In the genomic region with DNA sequence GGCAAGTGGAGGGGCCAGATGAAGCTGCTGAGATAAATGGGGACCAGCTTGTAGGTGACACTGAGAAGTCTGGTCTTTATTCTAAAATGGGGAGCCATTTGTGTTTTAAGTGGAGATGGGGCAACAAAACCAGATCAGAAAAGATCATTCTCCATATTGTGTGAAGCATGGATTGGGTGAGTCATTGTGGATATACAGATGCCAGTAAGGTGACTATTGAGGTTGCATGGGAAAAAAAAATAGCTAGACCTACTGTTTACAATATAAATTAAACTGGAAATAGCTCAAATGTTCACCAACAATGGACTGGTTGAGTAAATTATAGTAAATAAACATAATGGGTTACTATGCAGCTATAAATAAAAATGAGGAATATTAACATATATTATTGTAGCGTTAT, we compare ENCODE assay signal across 35 cellular contexts. TPM values are rescaled to one million over a fixed set of nuclear protein-coding genes. Genes with fewer than 3 reads are reported as not detected.
DNase-seq lines count a peak whose midpoint lies in the region; ATAC-seq, FAIRE-seq and TF ChIP-seq lines count a peak whose summit lies in the region.
"Had no signal": no experiment of that assay in that cellular context is flagged by ENCODE, and none has a peak within 500 bp of the region (broad histone marks: within the 10 kb centered on the region; RNA-seq: fewer than 3 reads in every experiment).

No MANE protein-coding gene starts in this region.

- no peaks in the 10 kb centered on the region for H4K20me1 ChIP-seq in SK-N-SH (ENCODE audit: insufficient read depth)
- H4K20me1 ChIP-seq in endothelial cell of umbilical vein (replicated peaks; ENCODE audit: control insufficient read depth, extremely low read depth, insufficient read depth, low read length), result no peaks in the 10 kb centered on the region

- TF ChIP-seq RAD21 in SK-N-SH (IDR thresholded peaks at IDR 0.05; ENCODE audit: low read length), result no peak

- no peak for DNase-seq in SK-N-SH
- DNase-seq in RPMI7951 (ENCODE audit: low read depth), result peak; percentile 38
- DNase-seq in endothelial cell of umbilical vein (ENCODE audit: low read depth, low spot score), result no peak
- DNase-seq in renal cortical epithelial cell (ENCODE audit: low read depth), result peak; percentile 26
- no peak for DNase-seq in foreskin melanocyte
- DNase-seq: 8988T; activated CD4-positive, alpha-beta memory T cell treated with anti-CD3 and anti-CD28 coated beads for 36 hours; activated CD4-positive, CD25-positive, alpha-beta regulatory T cell treated with anti-CD3 and anti-CD28 coated beads, Interleukin-2, amount 50 U/mL, for 72 hours; activated CD8-positive, alpha-beta memory T cell treated with anti-CD3 and anti-CD28 coated beads, Interleukin-2, amount 50 U/mL, for 4 hours; activated naive CD4-positive, alpha-beta T cell treated with anti-CD3 and anti-CD28 coated beads, Interleukin-2, amount 50 U/mL, for 16 hours; AML-193; amygdala; caudate nucleus; CD4-positive, alpha-beta memory T cell; GDM1; islet precursor cell; Kasumi-1; lower lobe of right lung; mucosa of descending colon; NCI-H1694 treated with DMSO at 0.1 percent for 48 hours; NCI-H2171 treated with DMSO at 0.1 percent for 48 hours; NCI-H524 treated with DMSO at 0.1 percent for 48 hours; nephron progenitor cell; NK-92 treated with Interleukin-12 subunit alpha and Interleukin-12 subunit beta, amount 100 ng/mL, for 24 hours; retina; SJCRH30; T-helper 1 cell; thyroid gland had no signal

- H3F3A ChIP-seq in SK-N-SH (replicated peaks; ENCODE audit: insufficient read depth), result peaks cover 16% of the 10 kb centered on the region

- no peaks in the 10 kb centered on the region for H3K79me2 ChIP-seq in SK-N-SH (ENCODE audit: insufficient read depth)
- H3K79me2 ChIP-seq in endothelial cell of umbilical vein (ENCODE audit: control insufficient read depth, insufficient read depth, low read length), result no peaks in the 10 kb centered on the region

- H3K4me3 ChIP-seq in SK-N-SH (ENCODE audit: low read depth in 2 of 2, low read length in 1 of 2), result no peak overlapping the region
- H3K4me3 ChIP-seq in endothelial cell of umbilical vein (replicated peaks in 1 of 3; ENCODE audit: insufficient read depth in 1 of 3, low read depth in 1 of 3, low read length in 3 of 3), result no peak overlapping the region
- H3K4me3 ChIP-seq: esophagus muscularis mucosa, lower lobe of right lung, mucosa of descending colon, PC-9, SJCRH30, skin epidermis, thyroid gland had no signal

- no peaks in the 10 kb centered on the region for H3K9me2 ChIP-seq in SK-N-SH

- no peaks in the 10 kb centered on the region for H3K27me3 ChIP-seq in SK-N-SH (ENCODE audit: insufficient read depth)
- no peaks in the 10 kb centered on the region for H3K27me3 ChIP-seq in endothelial cell of umbilical vein (ENCODE audit: control insufficient read depth in 2 of 2, insufficient read depth in 2 of 2, low read length in 2 of 2)
- H3K27me3 ChIP-seq: esophagus muscularis mucosa, SJCRH30, thyroid gland had no signal

- 96% methylated on average over 1 of the region's 1 CpG for WGBS in SK-N-SH (ENCODE audit: low lambda C conversion rate)

- H3K27ac ChIP-seq in SK-N-SH (ENCODE audit: low read depth in 2 of 2, low read length in 1 of 2) (peak overlapping the region in 1 of 2 experiments; percentile 39; a peak in 1 of 4 replicates), endothelial cell of umbilical vein (ENCODE audit: insufficient read depth, low read depth, low read length) (no peak overlapping the region)
- H3K27ac ChIP-seq: esophagus muscularis mucosa, lower lobe of right lung, PC-9, SJCRH30, skin epidermis, thyroid gland had no signal

- no peak for TF ChIP-seq POLR2A in endothelial cell of umbilical vein (IDR thresholded peaks at IDR 0.05; ENCODE audit: low read depth, low read length)

- H3K36me3 ChIP-seq in SK-N-SH (replicated peaks in 1 of 2; ENCODE audit: control insufficient read depth in 1 of 2, insufficient read depth in 2 of 2, low read length in 1 of 2) (no peaks in the 10 kb centered on the region), endothelial cell of umbilical vein (ENCODE audit: control insufficient read depth in 2 of 2, extremely low read depth in 1 of 2, insufficient read depth in 2 of 2, low read length in 2 of 2) (no peaks in the 10 kb centered on the region)
- H3K36me3 ChIP-seq: esophagus muscularis mucosa, lower lobe of right lung, SJCRH30, thyroid gland had no signal

- H3K9me3 ChIP-seq in SK-N-SH, result no peaks in the 10 kb centered on the region
- no peaks in the 10 kb centered on the region for H3K9me3 ChIP-seq in endothelial cell of umbilical vein (replicated peaks; ENCODE audit: control insufficient read depth, insufficient read depth, low read length)
- H3K9me3 ChIP-seq: esophagus muscularis mucosa, mucosa of descending colon, thyroid gland had no signal

- TF ChIP-seq EP300 in SK-N-SH (IDR thresholded peaks at IDR 0.05; ENCODE audit: borderline replicate concordance in 1 of 2, low read depth in 1 of 2, low read length in 1 of 2), result no peak

- FAIRE-seq in endothelial cell of umbilical vein (lab: Jason Lieb, UNC), result no peak
- FAIRE-seq: HepG2 had no signal

- peaks cover 3 to 6% of the 10 kb centered on the region in 2 experiments; a peak in 2 of 4 replicates for H3K4me1 ChIP-seq in SK-N-SH (ENCODE audit: control insufficient read depth in 1 of 2, insufficient read depth in 2 of 2, low read depth in 1 of 2, low read length in 1 of 2)
- no peaks in the 10 kb centered on the region for H3K4me1 ChIP-seq in endothelial cell of umbilical vein (ENCODE audit: control insufficient read depth, extremely low read depth, insufficient read depth, low read length)
- H3K4me1 ChIP-seq: SJCRH30 had no signal

- ATAC-seq in SK-N-SH treated with all-trans-retinoic acid at 6 μM for 48 hours (no peak), GM21447 (IDR thresholded peaks at IDR 0.05; ENCODE audit: unreplicated experiment) (no peak), HG03280 (IDR thresholded peaks at IDR 0.05; ENCODE audit: unreplicated experiment) (no peak)
- ATAC-seq: HepG2, lower lobe of right lung, mucosa of descending colon had no signal

- intact Hi-C loops in endothelial cell of umbilical vein (cut with micrococcal nuclease), result no loop called here

- no peaks in the 10 kb centered on the region for H3K9me1 ChIP-seq in endothelial cell of umbilical vein (replicated peaks; ENCODE audit: control insufficient read depth, extremely low read depth, insufficient read depth, low read length)

- CTCF ChIA-PET in SK-N-SH (lab: Yijun Ruan, JAX), result interaction anchor here (0.6 to 1.3 kb wide), 3 partner anchors 9 to 83 kb away, joined by 3 read pairs; no protein-coding TSS in a partner anchor
- CTCF ChIA-PET in endothelial cell of umbilical vein (lab: Charles Lee), result interaction anchor here (1.2 kb wide), 1 partner anchor 318 kb away, joined by 4 read pairs; no protein-coding TSS in a partner anchor

- dilution Hi-C loops in endothelial cell of umbilical vein (cut with MboI; ENCODE audit: extremely low pct_ligation_motif_present, low sequenced_read_pairs), result no loop called here

- H2AFZ ChIP-seq in SK-N-SH (ENCODE audit: low read depth), result no peak overlapping the region; the same call in 1 of the 2 replicates
- no peak overlapping the region for H2AFZ ChIP-seq in endothelial cell of umbilical vein (ENCODE audit: low read depth, low read length)
- H2AFZ ChIP-seq: PC-9 had no signal

- no TSS peak for BruUV-seq in endothelial cell of umbilical vein (replicated peaks; lab: Mats Ljungman, UMichigan)

- POLR2A ChIA-PET in SK-N-SH (lab: Yijun Ruan, JAX), result no interaction called here
- POLR2A ChIA-PET in endothelial cell of umbilical vein (lab: Charles Lee), result no interaction called here

- H3K4me2 ChIP-seq in SK-N-SH (no peak overlapping the region), endothelial cell of umbilical vein (ENCODE audit: insufficient read depth, low read length) (no peak overlapping the region)
- H3K4me2 ChIP-seq: PC-9 had no signal

- TF ChIP-seq CTCF in SK-N-SH (IDR thresholded peaks at IDR 0.05) (no peak), endothelial cell of umbilical vein (IDR thresholded peaks at IDR 0.05; ENCODE audit: extremely low read depth in 1 of 2, insufficient read depth in 1 of 2, low read depth in 1 of 2, low read length in 2 of 2) (no peak)

- H3K9ac ChIP-seq in SK-N-SH (no peak overlapping the region), endothelial cell of umbilical vein (replicated peaks; ENCODE audit: extremely low read depth, insufficient read depth, low read length) (no peak overlapping the region)

TF ChIP-seq in SK-N-SH, 30 proteins besides CTCF, POLR2A, EP300 and RAD21 (continues in another document):
- TF ChIP-seq FOSL2 (IDR thresholded peaks at IDR 0.05; ENCODE audit: borderline replicate concordance, low read depth), result 0 out of 2 replicates have a peak, but pooled peaks have one; percentile 57

TF ChIP-seq in SK-N-SH treated with all-trans-retinoic acid at 6 μM for 48 hours, 23 proteins besides CTCF, POLR2A, EP300 and RAD21 (continues in another document):
- no peak for TF ChIP-seq PPARA (CRISPR knock-in tag; IDR thresholded peaks at IDR 0.05; ENCODE audit: borderline replicate concordance)
- TF ChIP-seq SNAI2 (CRISPR knock-in tag; IDR thresholded peaks at IDR 0.05), result no peak

TF ChIP-seq in endothelial cell of umbilical vein, 7 proteins besides CTCF, POLR2A, EP300 and RAD21:
- TF ChIP-seq MYC (IDR thresholded peaks at IDR 0.05; ENCODE audit: low read depth, low read length) (no peak), FOS (IDR thresholded peaks at IDR 0.05; ENCODE audit: borderline replicate concordance, insufficient read depth, low read length) (peak; percentile 14)

RNA-seq across cellular contexts. Expression of a gene that starts 5.4 kb away (rescaled TPM):
- polyA plus RNA-seq in SK-N-SH (2012; rRNA removed), result 47.5 and 48.5 TPM in 2 replicates
- polyA plus RNA-seq in SK-N-SH (2012; cell fraction: cytosol; rRNA removed), result 59.8 and 60.6 TPM in 2 replicates
- 69.5 and 70.5 TPM in 2 replicates for polyA plus RNA-seq in SK-N-SH (2012; cell fraction: nucleus; rRNA removed)
- total RNA-seq in RPMI7951 (2014; rRNA removed; shearing (Covaris generic)), result 26.4 and 35.8 TPM in 2 replicates
- 262 and 263 TPM in 2 replicates for total RNA-seq in endothelial cell of umbilical vein
- 50.8 and 55.9 TPM in 2 replicates for polyA plus RNA-seq in endothelial cell of umbilical vein
- polyA plus RNA-seq in endothelial cell of umbilical vein (2011; cell fraction: cytosol; rRNA removed), result 38.6 and 41.2 TPM in 2 replicates
- 57.7 and 62.1 TPM in 2 replicates for polyA plus RNA-seq in endothelial cell of umbilical vein (2011; cell fraction: nucleus; rRNA removed)
- polyA plus RNA-seq in endothelial cell of umbilical vein (2012), result 61.2 and 80.8 TPM in 2 replicates
- polyA minus RNA-seq in endothelial cell of umbilical vein, result 303 and 314 TPM in 2 replicates
- not detected for polyA minus RNA-seq in endothelial cell of umbilical vein (2011; cell fraction: cytosol; rRNA and poly(A)+ RNA removed)
- polyA minus RNA-seq in endothelial cell of umbilical vein (2011; cell fraction: nucleus; rRNA and poly(A)+ RNA removed), result 184 and 190 TPM in 2 replicates
- 91.0 and 156 TPM in 2 replicates for total RNA-seq in renal cortical epithelial cell
- total RNA-seq: CD4-positive, alpha-beta memory T cell had no signal

Comparison
In these comparisons a context has a peak if more than half of its experiments do, and no peak if none do; other contexts are left out.
1. DNase-seq: peak in RPMI7951 (single experiment) and renal cortical epithelial cell (single experiment); none in SK-N-SH (single experiment), endothelial cell of umbilical vein (single experiment) and foreskin melanocyte (single experiment).